ENCODE assay signal across 16 cellular contexts in genomic region chr18:78740876-78741275, GRCh38.
DNase-seq lines count a peak whose midpoint lies in the region; ATAC-seq and TF ChIP-seq lines count a peak whose summit lies in the region.
"Had no signal": no experiment of that assay in that cellular context is flagged by ENCODE, and none has a peak within 500 bp of the region (broad histone marks: within the 10 kb centered on the region; RNA-seq: fewer than 3 reads in every experiment).

No MANE protein-coding gene starts in this region.

- ATAC-seq in Right ventricle myocardium inferior, result no peak
- ATAC-seq in lower lobe of right lung, result no peak
- no peak for ATAC-seq in left colon
- ATAC-seq: CD8-positive, alpha-beta T cell had no signal

- H3K36me3 Mint-ChIP-seq in endodermal cell (ENCODE audit: low read depth) (no peaks in the 10 kb centered on the region), nephron progenitor cell (ENCODE audit: low read depth) (no peaks in the 10 kb centered on the region)
- H3K36me3 Mint-ChIP-seq: CD8-positive, alpha-beta T cell had no signal

- peak; percentile 58 for DNase-seq in Right ventricle myocardium inferior (ENCODE audit: missing footprints)
- DNase-seq in right atrium auricular region (ENCODE audit: low spot score), result no peak
- peak; percentile 24 for DNase-seq in endodermal cell
- DNase-seq in nephron progenitor cell, result no peak
- DNase-seq in lower lobe of right lung, result no peak
- no peak for DNase-seq in germinal center (ENCODE audit: low spot score)
- no peak for DNase-seq in left colon
- DNase-seq: 8988T; Calu3; CD8-positive, alpha-beta T cell; DMS79 treated with DMSO at 0.1 percent for 48 hours; GF-D8; GM23248; HCEC 1CT had no signal

- WGBS in endodermal cell (ENCODE audit: insufficient coverage in 1 of 2, insufficient read length in 1 of 2), 2 experiments, result 91 to 93% methylated on average over 11 to 13 of the region's 13 CpGs

- TF ChIP-seq CTCF in right atrium auricular region (IDR thresholded peaks at IDR 0.05) (no peak), endodermal cell (conservative IDR thresholded peaks at IDR 0.05) (no peak), nephron progenitor cell (IDR thresholded peaks at IDR 0.05) (no peak), lower lobe of right lung (IDR thresholded peaks at IDR 0.05) (no peak)

- H3K36me3 ChIP-seq in right atrium auricular region, result no peaks in the 10 kb centered on the region
- no peaks in the 10 kb centered on the region for H3K36me3 ChIP-seq in endodermal cell (ENCODE audit: control insufficient read depth, insufficient read depth, low read length)
- no peaks in the 10 kb centered on the region for H3K36me3 ChIP-seq in lower lobe of right lung
- H3K36me3 ChIP-seq: BLaER1 had no signal

- H3K27me3 ChIP-seq in right atrium auricular region (no peaks in the 10 kb centered on the region), endodermal cell (ENCODE audit: control insufficient read depth, insufficient read depth, low read length, poor library complexity, severe bottlenecking) (no peaks in the 10 kb centered on the region), lower lobe of right lung (ENCODE audit: low read depth) (no peaks in the 10 kb centered on the region)
- H3K27me3 ChIP-seq: BLaER1 had no signal

- H3K4me3 Mint-ChIP-seq in endodermal cell (no peak overlapping the region), nephron progenitor cell (no peak overlapping the region)
- H3K4me3 Mint-ChIP-seq: CD8-positive, alpha-beta T cell had no signal

- H3K27me3 Mint-ChIP-seq in endodermal cell (ENCODE audit: insufficient read depth), result peaks cover 1% of the 10 kb centered on the region
- H3K27me3 Mint-ChIP-seq in nephron progenitor cell (ENCODE audit: low read depth, poor library complexity), result no peaks in the 10 kb centered on the region

- H3K9me3 Mint-ChIP-seq in endodermal cell (no peaks in the 10 kb centered on the region), nephron progenitor cell (no peaks in the 10 kb centered on the region)
- H3K9me3 Mint-ChIP-seq: CD8-positive, alpha-beta T cell had no signal

- no peaks in the 10 kb centered on the region for H3K9me3 ChIP-seq in right atrium auricular region
- H3K9me3 ChIP-seq in endodermal cell (ENCODE audit: control insufficient read depth, low read length), result no peaks in the 10 kb centered on the region
- H3K9me3 ChIP-seq in lower lobe of right lung, result no peaks in the 10 kb centered on the region
- H3K9me3 ChIP-seq: BLaER1 had no signal

- no peak overlapping the region for H3K4me3 ChIP-seq in right atrium auricular region
- no peak overlapping the region for H3K4me3 ChIP-seq in endodermal cell (ENCODE audit: low read length)
- no peak overlapping the region for H3K4me3 ChIP-seq in lower lobe of right lung
- H3K4me3 ChIP-seq: BLaER1, GM23248 had no signal

- H3K4me1 Mint-ChIP-seq in endodermal cell, result peaks cover 2% of the 10 kb centered on the region
- H3K4me1 Mint-ChIP-seq in nephron progenitor cell, result peaks cover 35% of the 10 kb centered on the region

- no peak overlapping the region for H3K27ac Mint-ChIP-seq in endodermal cell
- H3K27ac Mint-ChIP-seq in nephron progenitor cell, result peak overlapping the region; percentile 41
- H3K27ac Mint-ChIP-seq: CD8-positive, alpha-beta T cell had no signal

- intact Hi-C loops in Right ventricle myocardium inferior (cut with DNase I) (no loop called here), lower lobe of right lung (cut with DNase I) (no loop called here), left colon (cut with DNase I, micrococcal nuclease) (no loop called here)

- no peaks in the 10 kb centered on the region for H3K4me1 ChIP-seq in right atrium auricular region
- no peaks in the 10 kb centered on the region for H3K4me1 ChIP-seq in endodermal cell (ENCODE audit: control insufficient read depth, insufficient read depth, low read length)
- no peaks in the 10 kb centered on the region for H3K4me1 ChIP-seq in lower lobe of right lung
- H3K4me1 ChIP-seq: BLaER1 had no signal

- H3K9ac ChIP-seq in endodermal cell (ENCODE audit: extremely low read depth, low read length, poor library complexity, severe bottlenecking), result no peak overlapping the region
- H3K9ac ChIP-seq: BLaER1, GM23248 had no signal

- H3K27ac ChIP-seq in right atrium auricular region, result no peak overlapping the region
- no peak overlapping the region for H3K27ac ChIP-seq in endodermal cell (ENCODE audit: low read depth, low read length)
- no peak overlapping the region for H3K27ac ChIP-seq in lower lobe of right lung
- H3K27ac ChIP-seq: BLaER1, GM23248, HL-60 had no signal

Comparison
In these comparisons a context has a peak if more than half of its experiments do, and no peak if none do; other contexts are left out.
1. DNase-seq: peak in Right ventricle myocardium inferior (single experiment) and endodermal cell (single experiment); none in right atrium auricular region (single experiment), nephron progenitor cell (single experiment), lower lobe of right lung (single experiment), germinal center (single experiment) and left colon (0 of 2).